32 cellular contexts compared by ENCODE assay signal in the genomic region with DNA sequence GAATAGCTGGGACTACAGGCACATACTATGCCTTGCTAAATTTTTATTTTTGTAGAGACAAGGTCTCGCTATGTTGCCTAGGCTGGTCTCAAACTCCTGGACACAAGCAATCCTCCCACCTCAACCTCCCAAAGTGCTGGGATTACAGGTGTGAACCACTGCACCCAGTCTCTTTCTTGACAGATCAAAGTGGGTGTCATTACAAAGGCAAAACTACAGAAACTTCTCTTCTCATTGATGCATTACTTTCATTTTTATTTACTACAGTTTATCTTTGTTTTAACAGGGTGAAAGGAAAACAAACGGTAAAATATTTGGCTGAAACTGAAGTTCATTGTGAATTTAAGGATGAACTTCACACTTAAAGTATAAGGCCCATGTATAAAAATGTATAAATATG.
"Had no signal": no experiment of that assay in that cellular context is flagged by ENCODE, and none has a peak within 500 bp of the region (broad histone marks: within the 10 kb centered on the region; RNA-seq: fewer than 3 reads in every experiment).

No MANE protein-coding gene starts in this region.

- H3K4me3 ChIP-seq: MG63, PC-9, SJCRH30, SK-N-MC had no signal

- ATAC-seq: Panc1, Right ventricle myocardium inferior, T-cell had no signal

- H3K36me3 ChIP-seq: MG63, SJCRH30 had no signal

- H3K9me3 ChIP-seq: SJCRH30 had no signal

- H2AFZ ChIP-seq: PC-9 had no signal

- H3K27ac Mint-ChIP-seq: T-cell had no signal

- H3K27me3 ChIP-seq: MG63, SJCRH30 had no signal

- H3K4me3 Mint-ChIP-seq: T-cell had no signal

- H3K4me1 ChIP-seq: SJCRH30 had no signal

- H3K4me1 Mint-ChIP-seq: T-cell had no signal

- H3K36me3 Mint-ChIP-seq: T-cell had no signal

- DNase-seq: Kasumi-1, MG63, NCI-H1048, NCI-H1092 treated with DMSO at 0.1 percent for 48 hours, NCI-H1105 treated with DMSO at 0.1 percent for 48 hours, NCI-H1417, NCI-H1436, NCI-H146, NCI-H1694, NCI-H187, NCI-H1930, NCI-H2029 treated with DMSO at 0.1 percent for 48 hours, NCI-H2081 treated with DMSO at 0.1 percent for 48 hours, NCI-H2107, NCI-H2171, NCI-H226, NCI-H446 treated with DMSO at 0.1 percent for 48 hours, NCI-H510A, NCI-H524, NCI-H526, NCI-H69, NCI-H748 treated with DMSO at 0.1 percent for 48 hours, NCI-H82, PC-9, SHP77, SIG-M5, SJCRH30, T-cell had no signal

- H3K27ac ChIP-seq: PC-9, RWPE1, SJCRH30, SK-N-MC had no signal

- H3K4me2 ChIP-seq: PC-9 had no signal
